In the genomic region with DNA sequence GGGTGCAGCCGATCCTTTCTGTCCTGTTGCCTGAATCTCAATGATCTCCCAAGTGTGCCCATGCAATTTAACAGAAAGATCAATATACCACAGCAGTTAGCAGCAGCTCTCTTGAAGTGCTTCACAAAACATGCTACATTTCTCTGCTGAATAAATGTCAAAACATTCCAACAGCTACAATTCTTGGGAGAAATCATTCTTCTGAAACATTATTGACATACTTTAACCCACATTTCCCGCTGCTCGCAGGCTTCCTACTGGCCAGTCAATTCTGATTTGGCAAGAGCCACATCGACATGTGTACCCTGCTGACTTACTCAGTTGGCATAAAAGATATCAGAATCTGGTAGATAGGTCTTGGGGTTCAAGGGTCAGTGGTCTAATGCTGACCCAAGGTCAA, we compare ENCODE assay signal across 16 cellular contexts.
DNase-seq lines count a peak whose midpoint lies in the region; ATAC-seq and TF ChIP-seq lines count a peak whose summit lies in the region.
"Had no signal": no experiment of that assay in that cellular context is flagged by ENCODE, and none has a peak within 500 bp of the region (broad histone marks: within the 10 kb centered on the region; RNA-seq: fewer than 3 reads in every experiment).

No MANE protein-coding gene starts in this region.

- H3K4me1 ChIP-seq in mesenchymal stem cell (ENCODE audit: control insufficient read depth, insufficient read depth, low read depth, low read length) (peaks cover 3% of the 10 kb centered on the region), ascending aorta (no peaks in the 10 kb centered on the region)
- H3K4me1 ChIP-seq: A549, BE2C had no signal

- no peak overlapping the region for H3K14ac ChIP-seq in mesenchymal stem cell (ENCODE audit: low read length in 2 of 2)

- no peak overlapping the region for H3K18ac ChIP-seq in mesenchymal stem cell (ENCODE audit: low read depth in 1 of 2, low read length in 2 of 2)

- H3K9ac ChIP-seq in mesenchymal stem cell (ENCODE audit: low read length), result no peak overlapping the region

- H3K23ac ChIP-seq in mesenchymal stem cell (ENCODE audit: low read length in 2 of 2), result no peak overlapping the region

- H3K4me3 Mint-ChIP-seq in glutamatergic neuron (ENCODE audit: unreplicated experiment), result peak overlapping the region; percentile 26
- H3K4me3 Mint-ChIP-seq: CD4-positive, alpha-beta memory T cell had no signal

- H3K27me3 Mint-ChIP-seq in glutamatergic neuron (ENCODE audit: unreplicated experiment), result peaks cover 8% of the 10 kb centered on the region
- H3K27me3 Mint-ChIP-seq: CD4-positive, alpha-beta memory T cell had no signal

- H3K27ac ChIP-seq in mesenchymal stem cell (ENCODE audit: low read length, poor library complexity, severe bottlenecking) (peak overlapping the region; percentile 55), ascending aorta (no peak overlapping the region), dorsolateral prefrontal cortex (no peak overlapping the region)
- H3K27ac ChIP-seq: A549, C4-2B had no signal

- H3K27me3 ChIP-seq in mesenchymal stem cell (ENCODE audit: control insufficient read depth in 1 of 2, insufficient read depth in 1 of 2, low read length in 2 of 2) (no peaks in the 10 kb centered on the region), ascending aorta (no peaks in the 10 kb centered on the region), dorsolateral prefrontal cortex (no peaks in the 10 kb centered on the region)
- H3K27me3 ChIP-seq: BE2C had no signal

- H3K4me2 ChIP-seq in mesenchymal stem cell (ENCODE audit: low read length, poor library complexity, severe bottlenecking), result no peak overlapping the region
- H3K4me2 ChIP-seq: A549 had no signal

- H3K4me3 ChIP-seq in astrocyte of the cerebellum (ENCODE audit: low read depth, low read length) (no peak overlapping the region), mesenchymal stem cell (ENCODE audit: insufficient read depth in 1 of 2, low read depth in 1 of 2, low read length in 2 of 2) (no peak overlapping the region), retinal pigment epithelial cell (ENCODE audit: low read length) (no peak overlapping the region), ascending aorta (no peak overlapping the region), dorsolateral prefrontal cortex (no peak overlapping the region)
- H3K4me3 ChIP-seq: A549 had no signal

- H3K4ac ChIP-seq in mesenchymal stem cell (ENCODE audit: low read depth in 1 of 2, low read length in 2 of 2), result no peak overlapping the region

- ATAC-seq in GM21360 (IDR thresholded peaks at IDR 0.05; ENCODE audit: unreplicated experiment), result no peak
- ATAC-seq: A549 had no signal

- no peak overlapping the region for H4K91ac ChIP-seq in mesenchymal stem cell (ENCODE audit: low read length)

- 86% methylated on average over 4 of the region's 4 CpGs for WGBS in mesenchymal stem cell

- peaks cover 10% of the 10 kb centered on the region for H3K9me3 Mint-ChIP-seq in glutamatergic neuron (ENCODE audit: unreplicated experiment)

- H3K4me1 Mint-ChIP-seq in glutamatergic neuron (ENCODE audit: low read depth, unreplicated experiment), result peaks cover 27% of the 10 kb centered on the region
- H3K4me1 Mint-ChIP-seq: CD4-positive, alpha-beta memory T cell had no signal

- no peaks in the 10 kb centered on the region for H3K79me1 ChIP-seq in mesenchymal stem cell (replicated peaks; ENCODE audit: low read length, poor library complexity, severe bottlenecking)

- H4K8ac ChIP-seq in mesenchymal stem cell (ENCODE audit: low read length), result no peak overlapping the region

- in situ Hi-C loops in astrocyte of the cerebellum (cut with HindIII; ENCODE audit: low sequenced_read_pairs), result no loop called here

- H3K9me3 ChIP-seq in mesenchymal stem cell (ENCODE audit: control insufficient read depth, low read length), result no peaks in the 10 kb centered on the region
- H3K9me3 ChIP-seq in ascending aorta, result no peaks in the 10 kb centered on the region
- H3K9me3 ChIP-seq: A549, BE2C had no signal

- no peak for TF ChIP-seq CTCF in astrocyte of the cerebellum (IDR thresholded peaks at IDR 0.05; ENCODE audit: low read depth, low read length, missing control alignments)
- no peak for TF ChIP-seq CTCF in glutamatergic neuron (IDR thresholded peaks at IDR 0.05; ENCODE audit: partially characterized antibody, unreplicated experiment)
- TF ChIP-seq CTCF in retinal pigment epithelial cell (conservative IDR thresholded peaks at IDR 0.05; ENCODE audit: low read depth, low read length), result no peak
- no peak for TF ChIP-seq CTCF in ascending aorta (IDR thresholded peaks at IDR 0.05)
- TF ChIP-seq CTCF in dorsolateral prefrontal cortex (IDR thresholded peaks at IDR 0.05 in 54 of 56, conservative IDR thresholded peaks at IDR 0.05 in 2 of 56; ENCODE audit: low read depth in 1 of 56, partially characterized antibody in 56 of 56), result no peak

- no peaks in the 10 kb centered on the region for H3K36me3 Mint-ChIP-seq in glutamatergic neuron (ENCODE audit: unreplicated experiment)
- H3K36me3 Mint-ChIP-seq: CD4-positive, alpha-beta memory T cell had no signal

- peak overlapping the region; percentile 65 for H3K27ac Mint-ChIP-seq in glutamatergic neuron (ENCODE audit: unreplicated experiment)
- H3K27ac Mint-ChIP-seq: CD4-positive, alpha-beta memory T cell had no signal

- intact Hi-C loops in ascending aorta (cut with DNase I), result no loop called here
- intact Hi-C loops in dorsolateral prefrontal cortex (cut with DNase I), result no loop called here

- no peak overlapping the region for H2AK5ac ChIP-seq in mesenchymal stem cell (ENCODE audit: low read length, severe bottlenecking)

- H2BK15ac ChIP-seq in mesenchymal stem cell (ENCODE audit: low read depth, poor library complexity, severe bottlenecking), result no peak overlapping the region

- no peak overlapping the region for H2BK5ac ChIP-seq in mesenchymal stem cell (ENCODE audit: low read depth, low read length, poor library complexity, severe bottlenecking)

- no peak overlapping the region for H2BK120ac ChIP-seq in mesenchymal stem cell (ENCODE audit: low read depth, low read length)

- H3K36me3 ChIP-seq in mesenchymal stem cell (ENCODE audit: control insufficient read depth in 1 of 2, insufficient read depth in 2 of 2, low read depth in 1 of 2, low read length in 2 of 2) (no peaks in the 10 kb centered on the region), ascending aorta (no peaks in the 10 kb centered on the region)
- H3K36me3 ChIP-seq: BE2C had no signal

- DNase-seq in astrocyte of the cerebellum (ENCODE audit: low read depth) (peak; percentile 9), glutamatergic neuron (peak; percentile 43), mesenchymal stem cell (no peak), retinal pigment epithelial cell (ENCODE audit: low read depth) (peak; percentile 16), ascending aorta (ENCODE audit: low spot score in 2 of 2) (no peak), dorsolateral prefrontal cortex (no peak), SW480 (ENCODE audit: low spot score) (no peak)
- DNase-seq: BE2C; CD4-positive, alpha-beta memory T cell; COR-L47; DMS53; GF-D8; H7 had no signal

- no peak overlapping the region for H2BK12ac ChIP-seq in mesenchymal stem cell (ENCODE audit: low read length in 2 of 2)

- H2AFZ ChIP-seq in mesenchymal stem cell (ENCODE audit: low read depth, low read length), result no peak overlapping the region

Comparison
In these comparisons a context has a peak if more than half of its experiments do, and no peak if none do; other contexts are left out.
1. DNase-seq: peak in astrocyte of the cerebellum (single experiment), glutamatergic neuron (single experiment) and retinal pigment epithelial cell (single experiment); none in mesenchymal stem cell (single experiment), ascending aorta (0 of 2), dorsolateral prefrontal cortex (0 of 10) and SW480 (single experiment).